8 cellular contexts compared by ENCODE assay signal in the genomic region with DNA sequence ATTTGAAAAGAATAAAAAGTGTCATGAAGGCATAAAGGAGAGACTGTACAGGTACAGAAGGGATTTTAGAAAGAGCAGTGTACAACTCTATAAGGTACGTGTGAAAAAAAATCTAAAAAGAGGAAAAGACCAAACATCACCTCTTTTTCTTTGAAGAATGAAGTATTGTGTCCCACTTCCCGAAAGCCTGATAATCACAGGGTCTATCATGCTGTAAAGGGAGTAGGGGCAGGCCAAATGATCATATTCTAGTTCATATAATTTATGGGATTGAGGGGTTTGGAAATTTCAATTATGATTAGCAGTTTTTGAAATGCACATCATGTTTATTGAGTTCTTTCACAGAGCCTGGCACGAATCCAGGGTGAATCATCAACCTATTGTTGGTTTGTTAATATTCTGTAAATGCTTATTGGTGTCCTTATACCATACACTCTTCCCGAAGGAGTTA. TPM values are rescaled to one million over a fixed set of nuclear protein-coding genes. Genes with fewer than 3 reads are reported as not detected.
DNase-seq lines count a peak whose midpoint lies in the region; ATAC-seq, FAIRE-seq and TF ChIP-seq lines count a peak whose summit lies in the region.

No MANE protein-coding gene starts in this region.

- peaks cover 40% of the 10 kb centered on the region for H3K4me1 Mint-ChIP-seq in astrocyte (ENCODE audit: low read depth, unreplicated experiment)
- peaks cover 32 to 42% of the 10 kb centered on the region in 2 donors for H3K4me1 Mint-ChIP-seq in immature natural killer cell
- H3K4me1 Mint-ChIP-seq in stimulated activated effector memory CD8-positive, alpha-beta T cell treated with anti-CD3 and anti-CD28 coated beads, Interleukin-12 subunit alpha, Interleukin-12 subunit beta, amount 100 ng/mL, for 72 hours: peaks cover 41% of the 10 kb centered on the region

- no peak for FAIRE-seq in astrocyte (lab: Jason Lieb, UNC)

- peak overlapping the region; percentile 87 for H3K27ac ChIP-seq in astrocyte (ENCODE audit: low read depth, low read length)

- H3K9ac ChIP-seq in astrocyte (ENCODE audit: low read length): peak overlapping the region; percentile 89

- peak overlapping the region; percentile 72 for H2AFZ ChIP-seq in astrocyte (ENCODE audit: low read depth, low read length)

- H3K79me2 ChIP-seq in astrocyte (ENCODE audit: insufficient read depth, low read length): peaks cover 29% of the 10 kb centered on the region

- peaks cover 7% of the 10 kb centered on the region for H4K20me1 ChIP-seq in astrocyte (ENCODE audit: insufficient read depth, low read length)

- no peaks in the 10 kb centered on the region for H3K9me3 Mint-ChIP-seq in astrocyte (ENCODE audit: unreplicated experiment)
- H3K9me3 Mint-ChIP-seq in immature natural killer cell: no peaks in the 10 kb centered on the region
- H3K9me3 Mint-ChIP-seq in stimulated activated effector memory CD8-positive, alpha-beta T cell treated with anti-CD3 and anti-CD28 coated beads, Interleukin-12 subunit alpha, Interleukin-12 subunit beta, amount 100 ng/mL, for 72 hours: no peaks in the 10 kb centered on the region

- no peak for ATAC-seq in stimulated activated effector memory CD8-positive, alpha-beta T cell treated with anti-CD3 and anti-CD28 coated beads, Interleukin-12 subunit alpha, Interleukin-12 subunit beta, amount 100 ng/mL, for 72 hours

- H3K4me3 ChIP-seq in astrocyte (ENCODE audit: insufficient read depth, low read depth, low read length): peak overlapping the region; percentile 91

- no peaks in the 10 kb centered on the region for H3K36me3 ChIP-seq in astrocyte (ENCODE audit: insufficient read depth, low read length)

- H3K27ac Mint-ChIP-seq in astrocyte (ENCODE audit: unreplicated experiment): peak overlapping the region; percentile 90
- peak overlapping the region; percentile 90 to 98 (median 96) for H3K27ac Mint-ChIP-seq in immature natural killer cell
- H3K27ac Mint-ChIP-seq in stimulated activated effector memory CD8-positive, alpha-beta T cell treated with anti-CD3 and anti-CD28 coated beads, Interleukin-12 subunit alpha, Interleukin-12 subunit beta, amount 100 ng/mL, for 72 hours: peak overlapping the region; percentile 88

- H3K9me3 ChIP-seq in astrocyte (ENCODE audit: insufficient read depth, low read depth, low read length): no peaks in the 10 kb centered on the region

- H3K4me3 Mint-ChIP-seq in astrocyte (ENCODE audit: unreplicated experiment) (peak overlapping the region; percentile 86), immature natural killer cell (peak overlapping the region; percentile 89 to 95 (median 90))
- peak overlapping the region; percentile 79 for H3K4me3 Mint-ChIP-seq in stimulated activated effector memory CD8-positive, alpha-beta T cell treated with anti-CD3 and anti-CD28 coated beads, Interleukin-12 subunit alpha, Interleukin-12 subunit beta, amount 100 ng/mL, for 72 hours

- H3K27me3 Mint-ChIP-seq in astrocyte (ENCODE audit: low read depth, unreplicated experiment): no peaks in the 10 kb centered on the region
- peaks cover 15 to 24% (median 20%) of the 10 kb centered on the region in 3 donors for H3K27me3 Mint-ChIP-seq in immature natural killer cell (ENCODE audit: low read depth in 3 of 3)

- H3K36me3 Mint-ChIP-seq in astrocyte (ENCODE audit: low read depth, unreplicated experiment) (no peaks in the 10 kb centered on the region), immature natural killer cell (no peaks in the 10 kb centered on the region)
- H3K36me3 Mint-ChIP-seq in stimulated activated effector memory CD8-positive, alpha-beta T cell treated with anti-CD3 and anti-CD28 coated beads, Interleukin-12 subunit alpha, Interleukin-12 subunit beta, amount 100 ng/mL, for 72 hours: peaks cover 6% of the 10 kb centered on the region

- TF ChIP-seq CTCF in astrocyte (IDR thresholded peaks at IDR 0.05; ENCODE audit: insufficient read depth, low read depth, low read length): no peak

- no peaks in the 10 kb centered on the region for H3K27me3 ChIP-seq in astrocyte (ENCODE audit: insufficient read depth, low read length)

- H3K4me1 ChIP-seq in astrocyte (ENCODE audit: insufficient read depth, low read length): peaks cover 28% of the 10 kb centered on the region

- H3K4me2 ChIP-seq in astrocyte (ENCODE audit: low read length): peak overlapping the region; percentile 83

- peak; percentile 27 to 41 for DNase-seq in activated CD4-positive, alpha-beta T cell treated with anti-CD3 and anti-CD28 coated beads for 4 hours
- no peak for DNase-seq in activated CD4-positive, alpha-beta T cell treated with anti-CD3 and anti-CD28 coated beads, Interleukin-2, amount 50 U/mL, for 48 hours
- peak; percentile 15 for DNase-seq in NCI-H226
- DNase-seq in astrocyte (ENCODE audit: low read depth): peak; percentile 68
- DNase-seq in immature natural killer cell: no peak
- DNase-seq in stimulated activated effector memory CD8-positive, alpha-beta T cell treated with anti-CD3 and anti-CD28 coated beads, Interleukin-12 subunit alpha, Interleukin-12 subunit beta, amount 100 ng/mL, for 72 hours (ENCODE audit: low spot score in 2 of 2): no peak
- DNase-seq in NCI-H774 (lab: John Stamatoyannopoulos, UW): no peak
- DNase-seq in midbrain (lab: John Stamatoyannopoulos, UW): no peak

RNA-seq across cellular contexts. Expression of a gene that starts 0.9 kb away (rescaled TPM):
- total RNA-seq in astrocyte: 118 and 124 TPM in 2 replicates
- polyA plus RNA-seq in immature natural killer cell: 1 to 10 TPM; 3.8 to 5.9 (median 3.8) TPM

Comparison
In these comparisons a context has a peak if more than half of its experiments do, and no peak if none do; other contexts are left out.
1. DNase-seq: peak in activated CD4-positive, alpha-beta T cell treated with anti-CD3 and anti-CD28 coated beads for 4 hours (2 of 2), NCI-H226 (single experiment) and astrocyte (single experiment); none in activated CD4-positive, alpha-beta T cell treated with anti-CD3 and anti-CD28 coated beads, Interleukin-2, amount 50 U/mL, for 48 hours (0 of 2), immature natural killer cell (0 of 3), stimulated activated effector memory CD8-positive, alpha-beta T cell treated with anti-CD3 and anti-CD28 coated beads, Interleukin-12 subunit alpha, Interleukin-12 subunit beta, amount 100 ng/mL, for 72 hours (0 of 2), NCI-H774 (single experiment) and midbrain (single experiment).
2. Peak in every context shown above with its lines, with median percentiles within 50 percentile points of each other: H3K27ac Mint-ChIP-seq and H3K4me3 Mint-ChIP-seq.